In genomic region chr14:23366163-23366921, GRCh38 we compare ENCODE assay signal across 8 cellular contexts. TPM values are rescaled to one million over a fixed set of nuclear protein-coding genes. Genes with fewer than 3 reads are reported as not detected.
DNase-seq lines count a peak whose midpoint lies in the region; ATAC-seq and TF ChIP-seq lines count a peak whose summit lies in the region.

No MANE protein-coding gene starts in this region.

- H3K9ac ChIP-seq in muscle layer of colon (ENCODE audit: low read length) = peak overlapping the region; percentile 85

- H3K27ac ChIP-seq in muscle layer of colon (ENCODE audit: low read depth, low read length) = peak overlapping the region; percentile 98

- H3K9me3 Mint-ChIP-seq in natural killer cell treated with Interleukin-12 subunit alpha and Interleukin-12 subunit beta and Interleukin-15 and Interleukin-18, amount 100 ng/mL, for 72 hours = no peaks in the 10 kb centered on the region
- H3K9me3 Mint-ChIP-seq in activated CD8-positive, alpha-beta T cell treated with anti-CD3 and anti-CD28 coated beads for 36 hours = no peaks in the 10 kb centered on the region

- no peaks in the 10 kb centered on the region for H3K36me3 Mint-ChIP-seq in natural killer cell treated with Interleukin-12 subunit alpha and Interleukin-12 subunit beta and Interleukin-15 and Interleukin-18, amount 100 ng/mL, for 72 hours
- H3K36me3 Mint-ChIP-seq in activated CD8-positive, alpha-beta T cell treated with anti-CD3 and anti-CD28 coated beads for 36 hours (ENCODE audit: low read depth) = no peaks in the 10 kb centered on the region

- H3K4me3 ChIP-seq in AG04449 (ENCODE audit: low read depth, low read length) = peak overlapping the region; percentile 74
- peak overlapping the region; percentile 64 to 71 for H3K4me3 ChIP-seq in muscle layer of colon (ENCODE audit: low read depth in 1 of 2, low read length in 2 of 2)

- DNase-seq in AG04449 (ENCODE audit: low read depth, low spot score) (no peak), NCI-H69 (lab: John Stamatoyannopoulos, UW) (peak; percentile 65), fibroblast of peridontal ligament (ENCODE audit: extremely low read depth) (peak; percentile 43)
- DNase-seq in natural killer cell treated with Interleukin-12 subunit alpha and Interleukin-12 subunit beta and Interleukin-15 and Interleukin-18, amount 100 ng/mL, for 72 hours (ENCODE audit: low spot score) = no peak
- no peak for DNase-seq in activated CD8-positive, alpha-beta T cell treated with anti-CD3 and anti-CD28 coated beads for 36 hours
- DNase-seq in stimulated activated naive CD4-positive, alpha-beta T cell treated with Interleukin-2 at 50 U/mL for 16 hours (lab: John Stamatoyannopoulos, UW) = no peak

- POLR2A ChIA-PET in AG04449 (lab: Yijun Ruan, JAX) = interaction anchor here (0.7 to 2.2 kb wide), 5 partner anchors 8 to 45 kb away, joined by 3 to 11 read pairs (median 3); partner anchors contain the start of genes PABPN1 and SLC22A17
- POLR2A ChIA-PET in activated CD8-positive, alpha-beta T cell treated with anti-CD3 and anti-CD28 coated beads for 36 hours (lab: Charles Lee) = no interaction called here

- no peaks in the 10 kb centered on the region for H3K4me1 Mint-ChIP-seq in natural killer cell treated with Interleukin-12 subunit alpha and Interleukin-12 subunit beta and Interleukin-15 and Interleukin-18, amount 100 ng/mL, for 72 hours (ENCODE audit: low read depth in 2 of 2)
- no peaks in the 10 kb centered on the region for H3K4me1 Mint-ChIP-seq in activated CD8-positive, alpha-beta T cell treated with anti-CD3 and anti-CD28 coated beads for 36 hours (ENCODE audit: low read depth)

- no peaks in the 10 kb centered on the region for H3K9me3 ChIP-seq in muscle layer of colon (ENCODE audit: low read length)

- no peak overlapping the region for H3K27ac Mint-ChIP-seq in natural killer cell treated with Interleukin-12 subunit alpha and Interleukin-12 subunit beta and Interleukin-15 and Interleukin-18, amount 100 ng/mL, for 72 hours
- no peak overlapping the region for H3K27ac Mint-ChIP-seq in activated CD8-positive, alpha-beta T cell treated with anti-CD3 and anti-CD28 coated beads for 36 hours

- H3K27me3 Mint-ChIP-seq in natural killer cell treated with Interleukin-12 subunit alpha and Interleukin-12 subunit beta and Interleukin-15 and Interleukin-18, amount 100 ng/mL, for 72 hours = peaks cover 39 to 43% of the 10 kb centered on the region in 2 donors
- peaks cover 25% of the 10 kb centered on the region for H3K27me3 Mint-ChIP-seq in activated CD8-positive, alpha-beta T cell treated with anti-CD3 and anti-CD28 coated beads for 36 hours

- peaks cover 34% of the 10 kb centered on the region for H3K4me1 ChIP-seq in muscle layer of colon (ENCODE audit: insufficient read depth, low read length)

- no peak overlapping the region for H3K4me3 Mint-ChIP-seq in natural killer cell treated with Interleukin-12 subunit alpha and Interleukin-12 subunit beta and Interleukin-15 and Interleukin-18, amount 100 ng/mL, for 72 hours
- H3K4me3 Mint-ChIP-seq in activated CD8-positive, alpha-beta T cell treated with anti-CD3 and anti-CD28 coated beads for 36 hours = no peak overlapping the region

- CTCF ChIA-PET in AG04449 (lab: Yijun Ruan, JAX) = interaction anchor here (0.7 to 12.6 kb wide), 3 partner anchors 12 to 39 kb away, joined by 4 to 153 read pairs (median 7); partner anchors contain the start of gene CMTM5
- CTCF ChIA-PET in activated CD8-positive, alpha-beta T cell treated with anti-CD3 and anti-CD28 coated beads for 36 hours (lab: Charles Lee) = no interaction called here

- peaks cover 0 to 4% of the 10 kb centered on the region in 2 donors for H3K27me3 ChIP-seq in muscle layer of colon (ENCODE audit: control insufficient read depth in 1 of 2, insufficient read depth in 2 of 2, low read length in 2 of 2)

- no peaks in the 10 kb centered on the region for H3K36me3 ChIP-seq in muscle layer of colon (ENCODE audit: insufficient read depth, low read length)

- intact Hi-C loops in activated CD8-positive, alpha-beta T cell treated with anti-CD3 and anti-CD28 coated beads for 36 hours (cut with micrococcal nuclease) = no loop called here

- ATAC-seq in natural killer cell treated with Interleukin-12 subunit alpha and Interleukin-12 subunit beta and Interleukin-15 and Interleukin-18, amount 100 ng/mL, for 72 hours = no peak
- no peak for ATAC-seq in activated CD8-positive, alpha-beta T cell treated with anti-CD3 and anti-CD28 coated beads for 36 hours
- no peak for ATAC-seq in GM19351 (IDR thresholded peaks at IDR 0.05; ENCODE audit: unreplicated experiment)

- TF ChIP-seq CTCF in AG04449 (IDR thresholded peaks at IDR 0.05; ENCODE audit: insufficient read depth, low read length, missing control alignments) = no peak
- no peak for TF ChIP-seq CTCF in activated CD8-positive, alpha-beta T cell treated with anti-CD3 and anti-CD28 coated beads for 36 hours (IDR thresholded peaks at IDR 0.05)

RNA-seq across cellular contexts. Expression of gene EFS, which starts 1.4 kb away (rescaled TPM):
- total RNA-seq in natural killer cell treated with Interleukin-12 subunit alpha and Interleukin-12 subunit beta and Interleukin-15 and Interleukin-18, amount 100 ng/mL, for 72 hours = not detected
- not detected for total RNA-seq in activated CD8-positive, alpha-beta T cell treated with anti-CD3 and anti-CD28 coated beads for 36 hours

RNA-seq across cellular contexts. Expression of gene IL25, which starts 6.3 kb away (rescaled TPM):
- not detected for total RNA-seq in natural killer cell treated with Interleukin-12 subunit alpha and Interleukin-12 subunit beta and Interleukin-15 and Interleukin-18, amount 100 ng/mL, for 72 hours
- not detected for total RNA-seq in activated CD8-positive, alpha-beta T cell treated with anti-CD3 and anti-CD28 coated beads for 36 hours

RNA-seq across cellular contexts. Expression of gene CMTM5, which starts 10.5 kb away (rescaled TPM):
- total RNA-seq in natural killer cell treated with Interleukin-12 subunit alpha and Interleukin-12 subunit beta and Interleukin-15 and Interleukin-18, amount 100 ng/mL, for 72 hours = not detected
- not detected for total RNA-seq in activated CD8-positive, alpha-beta T cell treated with anti-CD3 and anti-CD28 coated beads for 36 hours

RNA-seq across cellular contexts. Expression of gene SLC22A17, which starts 13.7 kb away (rescaled TPM):
- under 1 TPM in 1 of 2 donors, not detected in 1; 0.42 TPM for total RNA-seq in natural killer cell treated with Interleukin-12 subunit alpha and Interleukin-12 subunit beta and Interleukin-15 and Interleukin-18, amount 100 ng/mL, for 72 hours
- 1 to 10 TPM; 2.3 TPM for total RNA-seq in activated CD8-positive, alpha-beta T cell treated with anti-CD3 and anti-CD28 coated beads for 36 hours

RNA-seq across cellular contexts. Expression of gene MYH6, which starts 41.7 kb away (rescaled TPM):
- under 1 TPM in 1 of 2 donors, not detected in 1; 0.28 TPM for total RNA-seq in natural killer cell treated with Interleukin-12 subunit alpha and Interleukin-12 subunit beta and Interleukin-15 and Interleukin-18, amount 100 ng/mL, for 72 hours
- not detected for total RNA-seq in activated CD8-positive, alpha-beta T cell treated with anti-CD3 and anti-CD28 coated beads for 36 hours

Comparison
In these comparisons a context has a peak if more than half of its experiments do, and no peak if none do; other contexts are left out.
1. DNase-seq: peak in NCI-H69 (single experiment) and fibroblast of peridontal ligament (single experiment); none in AG04449 (single experiment), natural killer cell treated with Interleukin-12 subunit alpha and Interleukin-12 subunit beta and Interleukin-15 and Interleukin-18, amount 100 ng/mL, for 72 hours (single experiment), activated CD8-positive, alpha-beta T cell treated with anti-CD3 and anti-CD28 coated beads for 36 hours (single experiment) and stimulated activated naive CD4-positive, alpha-beta T cell treated with Interleukin-2 at 50 U/mL for 16 hours (single experiment).